Comparison of ENCODE assay signal across 8 cellular contexts in genomic region chr22:42444060-42444904, GRCh38. TPM values are rescaled to one million over a fixed set of nuclear protein-coding genes. Genes with fewer than 3 reads are reported as not detected.
A peak's percentile ranks its signal among the peaks of the same experiment; 100 is the strongest.
DNase-seq lines count a peak whose midpoint lies in the region; ATAC-seq and TF ChIP-seq lines count a peak whose summit lies in the region.

No MANE protein-coding gene starts in this region.

- H3K36me3 Mint-ChIP-seq in activated CD4-positive, alpha-beta T cell treated with anti-CD3 and anti-CD28 coated beads, Interleukin-2, amount 10 ng/mL, durations not matched to agents 7 days and 5 days (ENCODE audit: low read depth): no peaks in the 10 kb centered on the region
- H3K36me3 Mint-ChIP-seq in dendritic cell treated with granulocyte-macrophage colony-stimulating factor and Interleukin-4, amounts not matched to agents 40 ng/mL and 50 ng/mL, for 4 days (ENCODE audit: low read depth): no peaks in the 10 kb centered on the region

- peaks cover 5% of the 10 kb centered on the region for H3K27me3 ChIP-seq in AG04450 (ENCODE audit: control insufficient read depth, insufficient read depth, low read length)

- peak overlapping the region; percentile 57 for H3K27ac ChIP-seq in AG04450 (ENCODE audit: low read depth, low read length)

- H3K27ac Mint-ChIP-seq in activated CD4-positive, alpha-beta T cell treated with anti-CD3 and anti-CD28 coated beads, Interleukin-2, amount 10 ng/mL, durations not matched to agents 7 days and 5 days: peak overlapping the region; percentile 91
- H3K27ac Mint-ChIP-seq in dendritic cell treated with granulocyte-macrophage colony-stimulating factor and Interleukin-4, amounts not matched to agents 40 ng/mL and 50 ng/mL, for 4 days: peak overlapping the region; percentile 75

- peak overlapping the region; percentile 53 for H3K4me3 ChIP-seq in AG04450 (ENCODE audit: low read depth, low read length)

- TF ChIP-seq CTCF in AG04450 (IDR thresholded peaks at IDR 0.05; ENCODE audit: low read depth, low read length) (peak; percentile 82), GM20000 (IDR thresholded peaks at IDR 0.05; ENCODE audit: extremely low read depth, missing control alignments) (peak; percentile 62)

- peak; percentile 74 for DNase-seq in AG04450 (ENCODE audit: low read depth, low spot score)
- peak; percentile 78 for DNase-seq in GM20000 (ENCODE audit: low spot score)
- DNase-seq in NCI-H510A treated with DMSO at 0.1 percent for 48 hours (lab: John Stamatoyannopoulos, UW): peak; percentile 82
- DNase-seq in activated CD4-positive, alpha-beta T cell treated with anti-CD3 and anti-CD28 coated beads, Interleukin-2, amount 10 ng/mL, durations not matched to agents 7 days and 5 days: peak; percentile 86
- peak; percentile 75 for DNase-seq in left lobe of liver (ENCODE audit: low spot score)
- DNase-seq in stimulated activated CD4-positive, alpha-beta T cell treated with anti-CD3 and anti-CD28 coated beads, Interleukin-1b, Interleukin-23, amount 100 ng/mL, for 48 hours: peak; percentile 78

- CTCF ChIA-PET in AG04450 (lab: Charles Lee): interaction anchor here (0.6 to 2.9 kb wide), 38 partner anchors 9 to 747 kb away, joined by 3 to 56 read pairs (median 4); partner anchors contain the start of genes CENPM, NDUFA6, NFAM1 and SEPTIN3
- CTCF ChIA-PET in activated CD4-positive, alpha-beta T cell treated with anti-CD3 and anti-CD28 coated beads, Interleukin-2, amount 10 ng/mL, durations not matched to agents 7 days and 5 days (lab: Charles Lee): interaction anchor here (0.6 to 4.1 kb wide), 27 partner anchors 8 to 946 kb away, joined by 3 to 27 read pairs (median 4); partner anchors contain the start of genes CENPM, NDUFA6 and NFAM1

- H3K9me3 ChIP-seq in AG04450 (ENCODE audit: control insufficient read depth, insufficient read depth, low read length): peaks cover 4% of the 10 kb centered on the region; the same call in 1 of the 2 replicates

- H3K27me3 Mint-ChIP-seq in activated CD4-positive, alpha-beta T cell treated with anti-CD3 and anti-CD28 coated beads, Interleukin-2, amount 10 ng/mL, durations not matched to agents 7 days and 5 days: no peaks in the 10 kb centered on the region
- H3K27me3 Mint-ChIP-seq in dendritic cell treated with granulocyte-macrophage colony-stimulating factor and Interleukin-4, amounts not matched to agents 40 ng/mL and 50 ng/mL, for 4 days: peaks cover 6% of the 10 kb centered on the region

- no peaks in the 10 kb centered on the region for H3K9me3 Mint-ChIP-seq in activated CD4-positive, alpha-beta T cell treated with anti-CD3 and anti-CD28 coated beads, Interleukin-2, amount 10 ng/mL, durations not matched to agents 7 days and 5 days
- no peaks in the 10 kb centered on the region for H3K9me3 Mint-ChIP-seq in dendritic cell treated with granulocyte-macrophage colony-stimulating factor and Interleukin-4, amounts not matched to agents 40 ng/mL and 50 ng/mL, for 4 days

- ATAC-seq in left lobe of liver: peak; percentile 89
- no peak for ATAC-seq in GM19467 (IDR thresholded peaks at IDR 0.05; ENCODE audit: unreplicated experiment)

- peak overlapping the region; percentile 64 for H3K4me3 Mint-ChIP-seq in activated CD4-positive, alpha-beta T cell treated with anti-CD3 and anti-CD28 coated beads, Interleukin-2, amount 10 ng/mL, durations not matched to agents 7 days and 5 days
- H3K4me3 Mint-ChIP-seq in dendritic cell treated with granulocyte-macrophage colony-stimulating factor and Interleukin-4, amounts not matched to agents 40 ng/mL and 50 ng/mL, for 4 days: peak overlapping the region; percentile 64

- intact Hi-C loops in dendritic cell treated with granulocyte-macrophage colony-stimulating factor and Interleukin-4, amounts not matched to agents 40 ng/mL and 50 ng/mL, for 4 days (cut with micrococcal nuclease): no loop called here

- peaks cover 33% of the 10 kb centered on the region for H3K4me1 Mint-ChIP-seq in activated CD4-positive, alpha-beta T cell treated with anti-CD3 and anti-CD28 coated beads, Interleukin-2, amount 10 ng/mL, durations not matched to agents 7 days and 5 days
- H3K4me1 Mint-ChIP-seq in dendritic cell treated with granulocyte-macrophage colony-stimulating factor and Interleukin-4, amounts not matched to agents 40 ng/mL and 50 ng/mL, for 4 days (ENCODE audit: low read depth): peaks cover 46% of the 10 kb centered on the region

- POLR2A ChIA-PET in AG04450 (lab: Yijun Ruan, JAX): interaction anchor here (0.7 to 2.2 kb wide), 4 partner anchors 170 to 498 kb away, joined by 3 to 10 read pairs (median 3); partner anchors contain the start of genes CENPM, NDUFA6 and POLDIP3
- POLR2A ChIA-PET in activated CD4-positive, alpha-beta T cell treated with anti-CD3 and anti-CD28 coated beads, Interleukin-2, amount 10 ng/mL, durations not matched to agents 7 days and 5 days (lab: Charles Lee): interaction anchor here (0.6 kb wide), 3 partner anchors 64 to 476 kb away, joined by 3 to 5 read pairs (median 3); no protein-coding TSS in a partner anchor

RNA-seq across cellular contexts. Expression of gene NFAM1, which starts 12.1 kb away (rescaled TPM):
- polyA plus RNA-seq in AG04450 (2011; rRNA removed): not detected in 2 replicates
- polyA minus RNA-seq in AG04450 (2011; rRNA and poly(A)+ RNA removed): not detected in 2 replicates
- under 1 TPM; 0.02 to 0.04 TPM for total RNA-seq in activated CD4-positive, alpha-beta T cell treated with anti-CD3 and anti-CD28 coated beads, Interleukin-2, amount 10 ng/mL, durations not matched to agents 7 days and 5 days
- 2.8 TPM for total RNA-seq in left lobe of liver
